ENCODE assay signal across 19 cellular contexts in genomic region chr7:102436123-102436522, GRCh38. TPM values are rescaled to one million over a fixed set of nuclear protein-coding genes. Genes with fewer than 3 reads are reported as not detected.
DNase-seq lines count a peak whose midpoint lies in the region; ATAC-seq, FAIRE-seq and TF ChIP-seq lines count a peak whose summit lies in the region.
"Had no signal": no experiment of that assay in that cellular context is flagged by ENCODE, and none has a peak within 500 bp of the region (broad histone marks: within the 10 kb centered on the region; RNA-seq: fewer than 3 reads in every experiment).

No MANE protein-coding gene starts in this region.

- H3K23ac ChIP-seq in IMR-90 (ENCODE audit: low read depth, low read length): no peak overlapping the region

- H3K4me3 Mint-ChIP-seq in CD4-positive, alpha-beta memory T cell: peak overlapping the region in 3 of 8 donors; percentile 53 to 62 (median 54)
- peak overlapping the region; percentile 6 for H3K4me3 Mint-ChIP-seq in astrocyte (ENCODE audit: unreplicated experiment)
- peak overlapping the region; percentile 82 for H3K4me3 Mint-ChIP-seq in natural killer cell treated with Interleukin-12 subunit alpha and Interleukin-12 subunit beta and Interleukin-15 and Interleukin-18, amount 100 ng/mL, for 72 hours

- peaks cover 4 to 18% of the 10 kb centered on the region in 2 donors for H3K36me3 Mint-ChIP-seq in CD4-positive, alpha-beta memory T cell
- H3K36me3 Mint-ChIP-seq in astrocyte (ENCODE audit: low read depth, unreplicated experiment): peaks cover 11% of the 10 kb centered on the region
- no peaks in the 10 kb centered on the region for H3K36me3 Mint-ChIP-seq in natural killer cell treated with Interleukin-12 subunit alpha and Interleukin-12 subunit beta and Interleukin-15 and Interleukin-18, amount 100 ng/mL, for 72 hours

- peaks cover 34% of the 10 kb centered on the region for H3K4me1 ChIP-seq in CD4-positive, alpha-beta memory T cell (ENCODE audit: insufficient read depth, low read length)
- H3K4me1 ChIP-seq in IMR-90 (ENCODE audit: control insufficient read depth, insufficient read depth, low read length) (peaks cover 7% of the 10 kb centered on the region), astrocyte (ENCODE audit: insufficient read depth, low read length) (peaks cover 20% of the 10 kb centered on the region), kidney (ENCODE audit: control insufficient read depth in 1 of 2, insufficient read depth in 1 of 2, low read depth in 1 of 2, low read length in 2 of 2) (peaks cover 7 to 14% of the 10 kb centered on the region in 2 donors)

- POLR2A ChIA-PET in CD4-positive, alpha-beta memory T cell (lab: Charles Lee; ENCODE audit: partially characterized antibody): interaction anchor here (1.1 to 16.0 kb wide), 2 partner anchors 11 to 24 kb away, joined by 5 to 496 read pairs; no protein-coding TSS in a partner anchor
- POLR2A ChIA-PET in IMR-90 (lab: Charles Lee; ENCODE audit: unreplicated experiment): no interaction called here

- no peak overlapping the region for H3K4me3 ChIP-seq in CD4-positive, alpha-beta memory T cell (ENCODE audit: low read length in 2 of 2)
- H3K4me3 ChIP-seq in IMR-90 (ENCODE audit: insufficient read depth, low read depth, low read length) (no peak overlapping the region), astrocyte (ENCODE audit: insufficient read depth, low read depth, low read length) (no peak overlapping the region), kidney (ENCODE audit: low read length in 2 of 2) (no peak overlapping the region)
- H3K4me3 ChIP-seq: lung, SJSA1 had no signal

- H3K4me2 ChIP-seq in IMR-90 (ENCODE audit: low read depth, low read length) (no peak overlapping the region), astrocyte (ENCODE audit: low read length) (no peak overlapping the region)

- H3K18ac ChIP-seq in IMR-90 (ENCODE audit: low read depth, low read length): no peak overlapping the region

- H3K4me1 Mint-ChIP-seq in CD4-positive, alpha-beta memory T cell: peaks cover 16 to 39% (median 27%) of the 10 kb centered on the region in 4 donors
- H3K4me1 Mint-ChIP-seq in astrocyte (ENCODE audit: low read depth, unreplicated experiment): peaks cover 16% of the 10 kb centered on the region
- peaks cover 20% of the 10 kb centered on the region in 2 donors for H3K4me1 Mint-ChIP-seq in natural killer cell treated with Interleukin-12 subunit alpha and Interleukin-12 subunit beta and Interleukin-15 and Interleukin-18, amount 100 ng/mL, for 72 hours (ENCODE audit: low read depth in 2 of 2)

- no peak overlapping the region for H2BK5ac ChIP-seq in IMR-90 (ENCODE audit: low read depth, low read length, poor library complexity, severe bottlenecking)

- WGBS in IMR-90 (ENCODE audit: extremely low coverage in 2 of 2, insufficient read length in 1 of 2), 2 experiments: 97% methylated on average over 5 of the region's 10 CpGs; no CpG with 5 or more reads in 1 of the 2 experiments

- TF ChIP-seq RAD21 in IMR-90 (IDR thresholded peaks at IDR 0.05; ENCODE audit: low read length): no peak

- no peaks in the 10 kb centered on the region for H3K9me3 Mint-ChIP-seq in CD4-positive, alpha-beta memory T cell
- no peaks in the 10 kb centered on the region for H3K9me3 Mint-ChIP-seq in astrocyte (ENCODE audit: unreplicated experiment)
- no peaks in the 10 kb centered on the region for H3K9me3 Mint-ChIP-seq in natural killer cell treated with Interleukin-12 subunit alpha and Interleukin-12 subunit beta and Interleukin-15 and Interleukin-18, amount 100 ng/mL, for 72 hours

- peaks cover 5% of the 10 kb centered on the region for H3K36me3 ChIP-seq in CD4-positive, alpha-beta memory T cell (ENCODE audit: insufficient read depth, low read length)
- H3K36me3 ChIP-seq in IMR-90 (ENCODE audit: control insufficient read depth, insufficient read depth, low read length) (peaks cover 8% of the 10 kb centered on the region), astrocyte (ENCODE audit: insufficient read depth, low read length) (no peaks in the 10 kb centered on the region), kidney (ENCODE audit: control insufficient read depth in 1 of 2, insufficient read depth in 2 of 2, low read length in 2 of 2) (no peaks in the 10 kb centered on the region)

- H2AFZ ChIP-seq in IMR-90 (replicated peaks; ENCODE audit: low read length, poor library complexity) (no peak overlapping the region), astrocyte (ENCODE audit: low read depth, low read length) (no peak overlapping the region)

- H3K27me3 ChIP-seq in CD4-positive, alpha-beta memory T cell (ENCODE audit: insufficient read depth, low read length): no peaks in the 10 kb centered on the region
- no peaks in the 10 kb centered on the region for H3K27me3 ChIP-seq in IMR-90 (ENCODE audit: control insufficient read depth, insufficient read depth, low read length)
- no peaks in the 10 kb centered on the region for H3K27me3 ChIP-seq in astrocyte (ENCODE audit: insufficient read depth, low read length)
- H3K27me3 ChIP-seq: brain microvascular endothelial cell, SJSA1 had no signal

- H2BK120ac ChIP-seq in IMR-90 (ENCODE audit: low read depth, low read length): no peak overlapping the region

- no peak for DNase-seq in CD4-positive, alpha-beta memory T cell
- DNase-seq in IMR-90: no peak
- no peak for DNase-seq in astrocyte (ENCODE audit: low read depth)
- DNase-seq in natural killer cell treated with Interleukin-12 subunit alpha and Interleukin-12 subunit beta and Interleukin-15 and Interleukin-18, amount 100 ng/mL, for 72 hours (ENCODE audit: low spot score): no peak
- DNase-seq in NCI-H2171 treated with DMSO at 0.1 percent for 48 hours (lab: John Stamatoyannopoulos, UW): no peak
- no peak for DNase-seq in NCI-H345 (lab: John Stamatoyannopoulos, UW)
- DNase-seq in kidney: no peak
- DNase-seq: activated CD4-positive, alpha-beta T cell treated with anti-CD3 and anti-CD28 coated beads, Interleukin-2, amount 50 U/mL, for 4 hours; AML-193; brain microvascular endothelial cell; foreskin fibroblast; hippocampal formation; islet precursor cell; Kasumi-1; NCI-H1417; NCI-H69 had no signal

- H2BK20ac ChIP-seq in IMR-90 (ENCODE audit: low read depth, low read length): no peak overlapping the region

- in situ Hi-C loops in IMR-90 (cut with MboI; ENCODE audit: low sequenced_read_pairs): no loop called here

- H2BK15ac ChIP-seq in IMR-90 (ENCODE audit: low read depth, low read length): no peak overlapping the region

- FAIRE-seq in astrocyte (lab: Jason Lieb, UNC) (no peak), kidney (lab: Jason Lieb, UNC) (no peak)

- H3K56ac ChIP-seq in IMR-90 (ENCODE audit: extremely low read depth, insufficient read depth, low read length): no peak overlapping the region

- H3K79me1 ChIP-seq in IMR-90 (ENCODE audit: low read depth in 1 of 2, low read length in 2 of 2): peaks cover 6 to 40% of the 10 kb centered on the region in 2 experiments; a peak in 3 of 4 replicates

- dilution Hi-C loops in IMR-90 (cut with HindIII; ENCODE audit: low sequenced_read_pairs, unreplicated experiment): no loop called here

- TF ChIP-seq CTCF in IMR-90 (conservative IDR thresholded peaks at IDR 0.05; ENCODE audit: low read depth, low read length): no peak
- no peak for TF ChIP-seq CTCF in astrocyte (IDR thresholded peaks at IDR 0.05; ENCODE audit: insufficient read depth, low read depth, low read length)
- TF ChIP-seq CTCF in kidney (IDR thresholded peaks at IDR 0.05; ENCODE audit: borderline replicate concordance, extremely low read depth, insufficient read depth): no peak

- TF ChIP-seq POLR2A in IMR-90 (IDR thresholded peaks at IDR 0.05; ENCODE audit: low read depth, low read length): no peak

- no peak overlapping the region for H3K9ac ChIP-seq in IMR-90 (ENCODE audit: low read depth, low read length)
- no peak overlapping the region for H3K9ac ChIP-seq in astrocyte (ENCODE audit: low read length)
- no peak overlapping the region for H3K9ac ChIP-seq in kidney (ENCODE audit: low read length in 2 of 2)

- no peak overlapping the region for H2AK5ac ChIP-seq in IMR-90 (ENCODE audit: low read depth, low read length)

- H3K4ac ChIP-seq in IMR-90 (ENCODE audit: low read depth, low read length): no peak overlapping the region

- no peaks in the 10 kb centered on the region for H4K20me1 ChIP-seq in IMR-90 (ENCODE audit: insufficient read depth, low read length)
- H4K20me1 ChIP-seq in astrocyte (ENCODE audit: insufficient read depth, low read length): peaks cover 4% of the 10 kb centered on the region

- peak overlapping the region; percentile 3 for H2AK9ac ChIP-seq in IMR-90 (replicated peaks; ENCODE audit: low read depth, low read length, poor library complexity)

- intact Hi-C loops in CD4-positive, alpha-beta memory T cell (cut with micrococcal nuclease): no loop called here
- intact Hi-C loops in IMR-90 (cut with micrococcal nuclease): no loop called here
- intact Hi-C loops in kidney (cut with DNase I): no loop called here

- H3K27me3 Mint-ChIP-seq in CD4-positive, alpha-beta memory T cell: no peaks in the 10 kb centered on the region
- H3K27me3 Mint-ChIP-seq in astrocyte (ENCODE audit: low read depth, unreplicated experiment): no peaks in the 10 kb centered on the region
- no peaks in the 10 kb centered on the region for H3K27me3 Mint-ChIP-seq in natural killer cell treated with Interleukin-12 subunit alpha and Interleukin-12 subunit beta and Interleukin-15 and Interleukin-18, amount 100 ng/mL, for 72 hours

- peaks cover 22% of the 10 kb centered on the region for H3K79me2 ChIP-seq in astrocyte (ENCODE audit: insufficient read depth, low read length)

- H4K91ac ChIP-seq in IMR-90 (ENCODE audit: insufficient read depth, low read depth, low read length): no peak overlapping the region

- no peak for ATAC-seq in IMR-90 (ENCODE audit: low read depth)
- ATAC-seq in natural killer cell treated with Interleukin-12 subunit alpha and Interleukin-12 subunit beta and Interleukin-15 and Interleukin-18, amount 100 ng/mL, for 72 hours: no peak
- no peak for ATAC-seq in HG03025 (IDR thresholded peaks at IDR 0.05; ENCODE audit: low FRiP score, unreplicated experiment)

- no TSS peak for BruUV-seq in IMR-90 (replicated peaks; lab: Mats Ljungman, UMichigan)

- H3K9me1 ChIP-seq in IMR-90 (ENCODE audit: insufficient read depth, low read length): peaks cover 8% of the 10 kb centered on the region

- H4K5ac ChIP-seq in IMR-90 (ENCODE audit: low read depth, low read length): no peak overlapping the region

- H3K27ac ChIP-seq in CD4-positive, alpha-beta memory T cell (ENCODE audit: low read depth, low read length): no peak overlapping the region
- no peak overlapping the region for H3K27ac ChIP-seq in IMR-90 (ENCODE audit: insufficient read depth, low read length)
- H3K27ac ChIP-seq in astrocyte (ENCODE audit: low read depth, low read length): no peak overlapping the region
- no peak overlapping the region for H3K27ac ChIP-seq in kidney (ENCODE audit: low read depth in 2 of 2, low read length in 2 of 2)
- H3K27ac ChIP-seq: brain microvascular endothelial cell, SJSA1 had no signal

- CTCF ChIA-PET in CD4-positive, alpha-beta memory T cell (lab: Charles Lee; ENCODE audit: partially characterized antibody): interaction anchor here (1.3 to 4.7 kb wide), 5 partner anchors 10 to 32 kb away, joined by 6 to 30 read pairs (median 11); no protein-coding TSS in a partner anchor
- CTCF ChIA-PET in IMR-90 (lab: Yijun Ruan, JAX): no interaction called here

- H3K9me3 ChIP-seq in CD4-positive, alpha-beta memory T cell (ENCODE audit: control insufficient read depth in 1 of 2, low read length in 2 of 2): no peaks in the 10 kb centered on the region
- H3K9me3 ChIP-seq in IMR-90 (ENCODE audit: control insufficient read depth, insufficient read depth, low read length) (no peaks in the 10 kb centered on the region), astrocyte (ENCODE audit: insufficient read depth, low read depth, low read length) (no peaks in the 10 kb centered on the region), kidney (ENCODE audit: control insufficient read depth in 1 of 2, low read length in 2 of 2) (no peaks in the 10 kb centered on the region)
- H3K9me3 ChIP-seq: SJSA1 had no signal

- no peak overlapping the region for H3K14ac ChIP-seq in IMR-90 (replicated peaks; ENCODE audit: low read depth, low read length)

- H4K8ac ChIP-seq in IMR-90 (ENCODE audit: low read depth in 2 of 2, low read length in 2 of 2): no peak overlapping the region

- H3K27ac Mint-ChIP-seq in CD4-positive, alpha-beta memory T cell: peak overlapping the region in 5 of 7 donors; percentile 33 to 95 (median 68)
- no peak overlapping the region for H3K27ac Mint-ChIP-seq in astrocyte (ENCODE audit: unreplicated experiment)
- H3K27ac Mint-ChIP-seq in natural killer cell treated with Interleukin-12 subunit alpha and Interleukin-12 subunit beta and Interleukin-15 and Interleukin-18, amount 100 ng/mL, for 72 hours: peak overlapping the region in 1 of 2 donors; percentile 41

RNA-seq across cellular contexts. Expression of gene ORAI2, which starts 2.7 kb away (rescaled TPM):
- 10 to 100 TPM; 29.0 to 31.6 TPM for total RNA-seq in CD4-positive, alpha-beta memory T cell
- 10 to 100 TPM; 42.9 to 53.3 TPM for polyA plus RNA-seq in CD4-positive, alpha-beta memory T cell
- 52.0 and 52.2 TPM in 2 replicates for total RNA-seq in IMR-90 (2012; rRNA removed)
- 58.3 and 73.5 TPM in 2 replicates for polyA plus RNA-seq in IMR-90 (2012; rRNA removed)
- polyA plus RNA-seq in IMR-90 (2012; cell fraction: cytosol; rRNA removed): 49.7 and 66.1 TPM in 2 replicates
- 8.9 and 24.5 TPM in 2 replicates for polyA plus RNA-seq in IMR-90 (2012; cell fraction: nucleus; rRNA removed; ENCODE audit: low replicate concordance)
- 57.6 and 64.4 TPM in 2 replicates for total RNA-seq in astrocyte
- total RNA-seq in natural killer cell treated with Interleukin-12 subunit alpha and Interleukin-12 subunit beta and Interleukin-15 and Interleukin-18, amount 100 ng/mL, for 72 hours: 10 to 100 TPM; 56.5 to 70.4 TPM
- total RNA-seq in kidney: 45.6 TPM
- polyA plus RNA-seq in kidney (ENCODE audit: insufficient read depth, low read depth, low replicate concordance): 13.8 TPM

RNA-seq across cellular contexts. Expression of gene ALKBH4, which starts 28.5 kb away (rescaled TPM):
- total RNA-seq in CD4-positive, alpha-beta memory T cell: 10 to 100 TPM; 11.8 to 11.9 TPM
- 10 to 100 TPM; 15.7 to 16.6 TPM for polyA plus RNA-seq in CD4-positive, alpha-beta memory T cell
- 6.1 and 7.2 TPM in 2 replicates for total RNA-seq in IMR-90 (2012; rRNA removed)
- 7.4 and 8.1 TPM in 2 replicates for polyA plus RNA-seq in IMR-90 (2012; rRNA removed)
- 8.9 and 9.7 TPM in 2 replicates for polyA plus RNA-seq in IMR-90 (2012; cell fraction: cytosol; rRNA removed)
- polyA plus RNA-seq in IMR-90 (2012; cell fraction: nucleus; rRNA removed; ENCODE audit: low replicate concordance): 1.6 and 5.1 TPM in 2 replicates
- total RNA-seq in astrocyte: 8.7 and 12.4 TPM in 2 replicates
- 10 to 100 TPM in 1 of 2 donors, 1 to 10 TPM in 1; 7.8 to 19.3 TPM for total RNA-seq in natural killer cell treated with Interleukin-12 subunit alpha and Interleukin-12 subunit beta and Interleukin-15 and Interleukin-18, amount 100 ng/mL, for 72 hours
- total RNA-seq in kidney: 14.0 TPM
- 15.4 TPM for polyA plus RNA-seq in kidney (ENCODE audit: insufficient read depth, low read depth, low replicate concordance)

RNA-seq across cellular contexts. Expression of gene LRWD1, which starts 28.7 kb away (rescaled TPM):
- 10 to 100 TPM; 26.0 to 28.5 TPM for total RNA-seq in CD4-positive, alpha-beta memory T cell
- polyA plus RNA-seq in CD4-positive, alpha-beta memory T cell: 10 to 100 TPM; 12.9 to 15.2 TPM
- total RNA-seq in IMR-90 (2012; rRNA removed) (13.3 and 20.3 TPM in 2 replicates), astrocyte (26.2 and 28.5 TPM in 2 replicates), kidney (14.1 TPM)
- polyA plus RNA-seq in IMR-90 (2012; rRNA removed) (27.2 and 31.6 TPM in 2 replicates), kidney (ENCODE audit: insufficient read depth, low read depth, low replicate concordance) (14.0 TPM)
- 32.7 and 39.8 TPM in 2 replicates for polyA plus RNA-seq in IMR-90 (2012; cell fraction: cytosol; rRNA removed)
- polyA plus RNA-seq in IMR-90 (2012; cell fraction: nucleus; rRNA removed; ENCODE audit: low replicate concordance): 30.2 and 77.3 TPM in 2 replicates
- total RNA-seq in natural killer cell treated with Interleukin-12 subunit alpha and Interleukin-12 subunit beta and Interleukin-15 and Interleukin-18, amount 100 ng/mL, for 72 hours: 10 to 100 TPM; 22.9 to 44.2 TPM

RNA-seq across cellular contexts. Expression of gene PRKRIP1, which starts 40.0 kb away (rescaled TPM):
- total RNA-seq in CD4-positive, alpha-beta memory T cell: 10 to 100 TPM; 43.2 to 47.6 TPM
- polyA plus RNA-seq in CD4-positive, alpha-beta memory T cell: 10 to 100 TPM in 1 of 2 donors, 1 to 10 TPM in 1; 9.7 to 21.7 TPM
- total RNA-seq in IMR-90 (2012; rRNA removed) (6.5 and 9.4 TPM in 2 replicates), astrocyte (35.1 and 37.3 TPM in 2 replicates), kidney (25.9 TPM)
- polyA plus RNA-seq in IMR-90 (2012; rRNA removed) (21.6 and 21.8 TPM in 2 replicates), kidney (ENCODE audit: insufficient read depth, low read depth, low replicate concordance) (20.8 TPM)
- 12.4 and 16.7 TPM in 2 replicates for polyA plus RNA-seq in IMR-90 (2012; cell fraction: cytosol; rRNA removed)
- polyA plus RNA-seq in IMR-90 (2012; cell fraction: nucleus; rRNA removed; ENCODE audit: low replicate concordance): 163 and 174 TPM in 2 replicates
- total RNA-seq in natural killer cell treated with Interleukin-12 subunit alpha and Interleukin-12 subunit beta and Interleukin-15 and Interleukin-18, amount 100 ng/mL, for 72 hours: 10 to 100 TPM; 26.7 to 39.5 TPM

RNA-seq across cellular contexts. Expression of gene POLR2J, which starts 42.6 kb away (rescaled TPM):
- 10 to 100 TPM; 35.8 to 38.2 TPM for total RNA-seq in CD4-positive, alpha-beta memory T cell
- polyA plus RNA-seq in CD4-positive, alpha-beta memory T cell: 100 to 1,000 TPM; 122 to 126 TPM
- total RNA-seq in IMR-90 (2012; rRNA removed): 20.8 and 31.1 TPM in 2 replicates
- polyA plus RNA-seq in IMR-90 (2012; rRNA removed): 92.6 and 134 TPM in 2 replicates
- polyA plus RNA-seq in IMR-90 (2012; cell fraction: cytosol; rRNA removed): 20.8 and 84.9 TPM in 2 replicates
- polyA plus RNA-seq in IMR-90 (2012; cell fraction: nucleus; rRNA removed; ENCODE audit: low replicate concordance): 34.1 and 60.3 TPM in 2 replicates
- 36.9 and 41.4 TPM in 2 replicates for total RNA-seq in astrocyte
- 10 to 100 TPM; 56.9 to 57.6 TPM for total RNA-seq in natural killer cell treated with Interleukin-12 subunit alpha and Interleukin-12 subunit beta and Interleukin-15 and Interleukin-18, amount 100 ng/mL, for 72 hours
- total RNA-seq in kidney: 42.0 TPM
- 117 TPM for polyA plus RNA-seq in kidney (ENCODE audit: insufficient read depth, low read depth, low replicate concordance)
